In the genomic region with DNA sequence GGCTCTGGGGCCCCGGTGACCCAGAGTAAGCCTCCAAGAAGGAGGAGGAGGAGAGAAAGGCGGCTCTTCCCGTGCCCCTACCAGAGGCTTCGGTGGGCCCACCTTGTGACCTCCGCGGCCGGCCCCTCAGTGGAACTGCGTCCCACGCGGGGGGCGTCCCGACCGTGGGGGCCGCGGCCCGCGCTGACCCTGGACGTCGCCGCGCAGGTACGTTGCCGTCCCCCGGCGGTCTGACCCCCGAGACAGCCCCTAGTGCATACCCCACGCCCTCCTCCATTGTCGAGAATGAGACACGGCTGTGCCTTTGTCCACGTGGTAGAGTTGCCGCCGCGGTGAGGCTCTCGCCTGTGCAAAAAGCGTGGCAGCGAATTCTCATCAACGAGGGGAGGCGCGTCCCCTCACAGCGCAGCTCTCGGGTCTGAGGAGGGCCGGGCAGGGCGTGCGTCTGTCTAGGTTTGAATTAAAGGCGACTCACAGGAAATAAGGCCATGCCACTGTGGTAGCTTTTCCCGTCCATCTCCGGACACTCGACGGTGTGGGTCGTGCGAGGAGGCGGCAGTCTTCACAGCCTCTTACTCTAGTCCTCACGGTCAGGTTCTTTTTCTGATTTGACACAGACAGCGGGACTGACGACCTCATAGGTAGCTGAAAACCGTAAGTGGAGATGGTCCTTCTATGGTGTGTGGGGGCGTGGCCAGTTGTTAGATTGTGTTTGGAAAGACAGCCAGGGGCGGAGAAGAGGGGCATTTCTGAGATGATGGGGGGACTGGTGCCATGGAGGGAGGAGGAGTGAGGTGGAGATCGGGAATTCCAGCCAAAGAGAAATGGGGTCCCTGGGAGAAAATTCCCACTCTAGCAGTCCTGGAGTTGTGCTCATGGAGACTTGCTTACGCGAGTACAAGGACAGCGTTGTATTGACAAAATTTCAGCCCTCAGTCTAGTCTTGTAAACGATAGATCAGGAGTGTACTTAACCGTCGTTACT, we compare ENCODE assay signal across 8 cellular contexts. TPM values are rescaled to one million over a fixed set of nuclear protein-coding genes. Genes with fewer than 3 reads are reported as not detected.
DNase-seq lines count a peak whose midpoint lies in the region; ATAC-seq and TF ChIP-seq lines count a peak whose summit lies in the region.

No MANE protein-coding gene starts in this region.

- peaks cover 11% of the 10 kb centered on the region for H3K36me3 Mint-ChIP-seq in endothelial cell (ENCODE audit: low read depth, unreplicated experiment)

- TF ChIP-seq CTCF in A673 (conservative IDR thresholded peaks at IDR 0.05; ENCODE audit: low read depth, low read length), result no peak
- no peak for TF ChIP-seq CTCF in endothelial cell (IDR thresholded peaks at IDR 0.05; ENCODE audit: unreplicated experiment)

- no peaks in the 10 kb centered on the region for H3K9me3 ChIP-seq in A673 (ENCODE audit: low read depth, low read length, poor library complexity, severe bottlenecking)
- no peaks in the 10 kb centered on the region for H3K9me3 ChIP-seq in muscle layer of duodenum (ENCODE audit: control insufficient read depth in 1 of 2, low read length in 2 of 2)

- no peaks in the 10 kb centered on the region for H3K9me3 Mint-ChIP-seq in endothelial cell (ENCODE audit: unreplicated experiment)

- H3K27ac ChIP-seq in A673 (ENCODE audit: low read depth, low read length, poor library complexity, severe bottlenecking), result peak overlapping the region; percentile 88
- H3K27ac ChIP-seq in muscle layer of duodenum (ENCODE audit: low read length), result peak overlapping the region; percentile 98

- DNase-seq in A673 (ENCODE audit: low spot score) (peak; percentile 58), NCI-H526 (lab: John Stamatoyannopoulos, UW) (peak; percentile 53 to 66), endothelial cell (ENCODE audit: low spot score) (peak; percentile 47)
- DNase-seq in activated CD8-positive, alpha-beta memory T cell treated with anti-CD3 and anti-CD28 coated beads, Interleukin-2, amount 50 U/mL, for 1 hour (ENCODE audit: extremely low read depth), result peak; percentile 40
- peak; percentile 21 to 75 (median 56) for DNase-seq in stimulated activated naive CD4-positive, alpha-beta T cell (lab: John Stamatoyannopoulos, UW)

- intact Hi-C loops in A673 (cut with micrococcal nuclease; ENCODE audit: unreplicated experiment), result loop anchor here (10.0 kb wide), 1 partner anchor 1836 kb away; the partner anchor contains the start of gene NKX2-2

- POLR2A ChIA-PET in A673 (lab: Charles Lee; ENCODE audit: low non-redundant PET), result interaction anchor here (1.7 kb wide), 1 partner anchor 10 kb away, joined by 6 read pairs; no protein-coding TSS in a partner anchor

- H3K27me3 Mint-ChIP-seq in endothelial cell (ENCODE audit: unreplicated experiment), result peaks cover 2% of the 10 kb centered on the region

- no TSS peak for BruUV-seq in A673 (replicated peaks; lab: Mats Ljungman, UMichigan)

- ATAC-seq in GM18861 (IDR thresholded peaks at IDR 0.05; ENCODE audit: unreplicated experiment) (peak; percentile 17), HG03045 (IDR thresholded peaks at IDR 0.05; ENCODE audit: unreplicated experiment) (peak; percentile 34)

- H3K4me3 Mint-ChIP-seq in endothelial cell (ENCODE audit: unreplicated experiment), result peak overlapping the region; percentile 96

- peak overlapping the region; percentile 82 for H3K27ac Mint-ChIP-seq in endothelial cell (ENCODE audit: unreplicated experiment)

- H3K27me3 ChIP-seq in A673 (replicated peaks; ENCODE audit: insufficient read depth, low read depth, low read length, poor library complexity) (no peaks in the 10 kb centered on the region), muscle layer of duodenum (ENCODE audit: low read depth, low read length) (no peaks in the 10 kb centered on the region)

- H3K36me3 ChIP-seq in A673 (ENCODE audit: insufficient read depth, low read length, poor library complexity, severe bottlenecking) (peaks cover 24% of the 10 kb centered on the region), muscle layer of duodenum (ENCODE audit: control insufficient read depth in 1 of 2, insufficient read depth in 2 of 2, low read length in 2 of 2) (peaks cover 8 to 29% of the 10 kb centered on the region in 2 donors)

- H3K4me1 ChIP-seq in A673 (ENCODE audit: insufficient read depth, low read length, poor library complexity, severe bottlenecking) (peaks cover 10% of the 10 kb centered on the region), muscle layer of duodenum (ENCODE audit: control insufficient read depth in 1 of 2, insufficient read depth in 2 of 2, low read length in 2 of 2) (peaks cover 16 to 18% of the 10 kb centered on the region in 2 donors)

- H3K4me1 Mint-ChIP-seq in endothelial cell (ENCODE audit: unreplicated experiment), result peaks cover 23% of the 10 kb centered on the region

- H3K4me3 ChIP-seq in A673 (ENCODE audit: low read depth, low read length, poor library complexity, severe bottlenecking) (peak overlapping the region; percentile 96), muscle layer of duodenum (ENCODE audit: low read depth in 1 of 2, low read length in 2 of 2) (peak overlapping the region; percentile 87 to 93)

- CTCF ChIA-PET in A673 (lab: Charles Lee), result interaction anchor here (2.5 kb wide), 1 partner anchor 70 kb away, joined by 12 read pairs; the partner anchor contains the start of gene NAPB

RNA-seq across cellular contexts. Expression of gene NXT1, which starts 0.6 kb away (rescaled TPM):
- total RNA-seq in A673 (2021) (32.1 and 34.4 TPM in 2 replicates), endothelial cell (ENCODE audit: unreplicated experiment) (24.5 TPM)

RNA-seq across cellular contexts. Expression of gene GZF1, which starts 10.8 kb away (rescaled TPM):
- total RNA-seq in A673 (2021) (13.7 and 14.0 TPM in 2 replicates), endothelial cell (ENCODE audit: unreplicated experiment) (9.6 TPM)

Comparison
In these comparisons a context has a peak if more than half of its experiments do, and no peak if none do; other contexts are left out.
1. Peak in every context shown above with its lines: DNase-seq, ATAC-seq, H3K4me3 ChIP-seq and H3K27ac ChIP-seq.